In the genomic region with DNA sequence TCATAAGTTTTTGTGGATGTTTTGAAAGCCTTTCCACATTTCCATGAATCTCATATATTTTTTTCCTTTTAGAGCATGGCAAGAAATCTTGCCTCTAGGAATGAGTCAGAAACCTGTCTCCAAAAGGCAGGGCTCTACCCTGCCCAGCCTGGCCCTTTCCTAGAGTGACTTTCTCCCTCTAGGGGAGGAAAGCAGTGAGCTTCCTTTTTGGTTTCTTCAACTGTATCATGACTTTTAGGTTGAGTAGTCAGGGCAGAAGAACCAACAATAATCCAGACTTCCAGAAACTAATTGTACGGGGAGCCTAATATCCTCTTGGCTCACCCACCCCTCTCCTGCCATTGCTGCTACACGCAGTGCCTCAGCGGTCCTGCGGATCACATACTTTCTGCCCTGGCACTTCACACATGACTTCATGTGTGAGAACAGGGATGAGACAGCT, we compare ENCODE assay signal across 17 cellular contexts.
DNase-seq lines count a peak whose midpoint lies in the region; ATAC-seq, FAIRE-seq and TF ChIP-seq lines count a peak whose summit lies in the region.
"Had no signal": no experiment of that assay in that cellular context is flagged by ENCODE, and none has a peak within 500 bp of the region (broad histone marks: within the 10 kb centered on the region; RNA-seq: fewer than 3 reads in every experiment).

No MANE protein-coding gene starts in this region.

- DNase-seq in GM23248: peak; percentile 49
- peak; percentile 62 for DNase-seq in RPMI7951 (ENCODE audit: low read depth)
- peak; percentile 36 to 79 for DNase-seq in foreskin keratinocyte
- DNase-seq in pancreas: no peak
- no peak for DNase-seq in NCI-H1048 (lab: John Stamatoyannopoulos, UW)
- DNase-seq in activated CD4-positive, alpha-beta memory T cell treated with anti-CD3 and anti-CD28 coated beads, Interleukin-2, amount 10 ng/mL, durations not matched to agents 7 days and 5 days: no peak
- no peak for DNase-seq in stimulated activated CD4-positive, alpha-beta T cell treated with anti-CD3 and anti-CD28 coated beads, Interleukin-12 subunit alpha, Interleukin-12 subunit beta, amount 100 ng/mL, for 4 hours
- DNase-seq: MM.1S; NCI-H510A treated with DMSO at 0.1 percent for 48 hours; stimulated activated CD4-positive, alpha-beta T cell treated with anti-CD3 and anti-CD28 coated beads, Interleukin-4, amount 100 ng/mL, for 4 hours; stimulated activated naive CD8-positive, alpha-beta T cell treated with anti-CD3 and anti-CD28 coated beads, Interleukin-15, amount 100 ng/mL, for 72 hours had no signal

- H3K9ac ChIP-seq in GM23248: no peak overlapping the region

- H2AFZ ChIP-seq in GM23248: no peak overlapping the region

- 86 to 98% methylated on average over 4 of the region's 4 CpGs for WGBS in GM23248 (ENCODE audit: low coverage in 1 of 2, low lambda C conversion rate in 2 of 2, missing lambda C conversion rate in 2 of 2), 2 experiments
- 84 to 90% methylated on average over 4 of the region's 4 CpGs for WGBS in pancreas, 2 donors

- peaks cover 22% of the 10 kb centered on the region for H3K27me3 Mint-ChIP-seq in activated CD4-positive, alpha-beta memory T cell treated with anti-CD3 and anti-CD28 coated beads, Interleukin-2, amount 10 ng/mL, durations not matched to agents 7 days and 5 days

- no peaks in the 10 kb centered on the region for H3K36me3 Mint-ChIP-seq in activated CD4-positive, alpha-beta memory T cell treated with anti-CD3 and anti-CD28 coated beads, Interleukin-2, amount 10 ng/mL, durations not matched to agents 7 days and 5 days (ENCODE audit: low read depth)
- H3K36me3 Mint-ChIP-seq: activated naive CD8-positive, alpha-beta T cell; memory B cell had no signal

- no peak overlapping the region for H3K4me3 Mint-ChIP-seq in activated CD4-positive, alpha-beta memory T cell treated with anti-CD3 and anti-CD28 coated beads, Interleukin-2, amount 10 ng/mL, durations not matched to agents 7 days and 5 days
- H3K4me3 Mint-ChIP-seq: activated naive CD8-positive, alpha-beta T cell; memory B cell; stimulated activated naive CD8-positive, alpha-beta T cell treated with anti-CD3 and anti-CD28 coated beads, Interleukin-15, amount 100 ng/mL, for 72 hours had no signal

- H3F3A ChIP-seq in GM23248 (ENCODE audit: insufficient read depth): no peaks in the 10 kb centered on the region

- no peaks in the 10 kb centered on the region for H3K79me2 ChIP-seq in GM23248 (ENCODE audit: insufficient read depth)

- intact Hi-C loops in pancreas (cut with DNase I): no loop called here

- H3K4me1 ChIP-seq in GM23248 (ENCODE audit: insufficient read depth) (no peaks in the 10 kb centered on the region), foreskin keratinocyte (peaks cover 11% of the 10 kb centered on the region), pancreas (peaks cover 0 to 14% (median 11%) of the 10 kb centered on the region in 3 donors)
- H3K4me1 ChIP-seq: gastroesophageal sphincter, prostate gland had no signal

- H3K9me2 ChIP-seq in GM23248 (ENCODE audit: insufficient read depth): no peaks in the 10 kb centered on the region

- H3K27ac ChIP-seq in GM23248 (no peak overlapping the region), foreskin keratinocyte (no peak overlapping the region), pancreas (peak overlapping the region in 2 of 4 donors; percentile 50 to 55)
- H3K27ac ChIP-seq: coronary artery, gastroesophageal sphincter, prostate gland had no signal

- no peaks in the 10 kb centered on the region for H4K20me1 ChIP-seq in GM23248 (ENCODE audit: insufficient read depth)

- no peak for FAIRE-seq in pancreas (lab: Jason Lieb, UNC)

- peak; percentile 97 for ATAC-seq in foreskin keratinocyte
- ATAC-seq in pancreas: peak; percentile 64 to 92 (median 86)
- no peak for ATAC-seq in activated CD4-positive, CD25-positive, alpha-beta regulatory T cell treated with anti-CD3 and anti-CD28 coated beads, Interleukin-2, amount 50 U/mL, for 24 hours
- ATAC-seq: gastroesophageal sphincter; stimulated activated naive CD8-positive, alpha-beta T cell treated with anti-CD3 and anti-CD28 coated beads, Interleukin-15, amount 100 ng/mL, for 72 hours had no signal

- no peaks in the 10 kb centered on the region for H3K27me3 ChIP-seq in GM23248 (replicated peaks; ENCODE audit: insufficient read depth)
- H3K27me3 ChIP-seq in foreskin keratinocyte: peaks cover 12% of the 10 kb centered on the region
- H3K27me3 ChIP-seq in pancreas: no peaks in the 10 kb centered on the region
- H3K27me3 ChIP-seq: gastroesophageal sphincter had no signal

- H3K9me3 ChIP-seq in GM23248 (ENCODE audit: low read depth) (no peaks in the 10 kb centered on the region), pancreas (no peaks in the 10 kb centered on the region)
- H3K9me3 ChIP-seq: gastroesophageal sphincter, prostate gland had no signal

- no peak overlapping the region for H3K27ac Mint-ChIP-seq in activated CD4-positive, alpha-beta memory T cell treated with anti-CD3 and anti-CD28 coated beads, Interleukin-2, amount 10 ng/mL, durations not matched to agents 7 days and 5 days
- H3K27ac Mint-ChIP-seq: activated naive CD8-positive, alpha-beta T cell; memory B cell had no signal

- H3K36me3 ChIP-seq in GM23248 (ENCODE audit: low read depth): no peaks in the 10 kb centered on the region
- H3K36me3 ChIP-seq in pancreas: no peaks in the 10 kb centered on the region
- H3K36me3 ChIP-seq: gastroesophageal sphincter, prostate gland had no signal

- H3K4me2 ChIP-seq in GM23248 (ENCODE audit: unreplicated experiment): no peak overlapping the region

- no peaks in the 10 kb centered on the region for H3K9me3 Mint-ChIP-seq in activated CD4-positive, alpha-beta memory T cell treated with anti-CD3 and anti-CD28 coated beads, Interleukin-2, amount 10 ng/mL, durations not matched to agents 7 days and 5 days
- H3K9me3 Mint-ChIP-seq: memory B cell; stimulated activated naive CD8-positive, alpha-beta T cell treated with anti-CD3 and anti-CD28 coated beads, Interleukin-15, amount 100 ng/mL, for 72 hours had no signal

- no peaks in the 10 kb centered on the region for H3K4me1 Mint-ChIP-seq in activated CD4-positive, alpha-beta memory T cell treated with anti-CD3 and anti-CD28 coated beads, Interleukin-2, amount 10 ng/mL, durations not matched to agents 7 days and 5 days
- H3K4me1 Mint-ChIP-seq: memory B cell; stimulated activated naive CD8-positive, alpha-beta T cell treated with anti-CD3 and anti-CD28 coated beads, Interleukin-15, amount 100 ng/mL, for 72 hours had no signal

- H3K4me3 ChIP-seq in GM23248 (no peak overlapping the region), pancreas (no peak overlapping the region)
- H3K4me3 ChIP-seq: coronary artery, gastroesophageal sphincter, prostate gland had no signal

- TF ChIP-seq CTCF in foreskin keratinocyte (conservative IDR thresholded peaks at IDR 0.05) (peak; percentile 62), pancreas (IDR thresholded peaks at IDR 0.05) (no peak)

- CTCF ChIA-PET in activated CD4-positive, alpha-beta memory T cell treated with anti-CD3 and anti-CD28 coated beads, Interleukin-2, amount 10 ng/mL, durations not matched to agents 7 days and 5 days (lab: Charles Lee): no interaction called here

- in situ Hi-C loops in GM23248 (cut with MboI): no loop called here

- POLR2A ChIA-PET in activated CD4-positive, alpha-beta memory T cell treated with anti-CD3 and anti-CD28 coated beads, Interleukin-2, amount 10 ng/mL, durations not matched to agents 7 days and 5 days (lab: Charles Lee): no interaction called here

Comparison
In these comparisons a context has a peak if more than half of its experiments do, and no peak if none do; other contexts are left out.
1. DNase-seq: peak in GM23248 (single experiment), RPMI7951 (single experiment) and foreskin keratinocyte (2 of 2); none in pancreas (0 of 6), NCI-H1048 (single experiment), activated CD4-positive, alpha-beta memory T cell treated with anti-CD3 and anti-CD28 coated beads, Interleukin-2, amount 10 ng/mL, durations not matched to agents 7 days and 5 days (single experiment) and stimulated activated CD4-positive, alpha-beta T cell treated with anti-CD3 and anti-CD28 coated beads, Interleukin-12 subunit alpha, Interleukin-12 subunit beta, amount 100 ng/mL, for 4 hours (single experiment).
2. ATAC-seq: peak in foreskin keratinocyte (single experiment) and pancreas (4 of 4); none in activated CD4-positive, CD25-positive, alpha-beta regulatory T cell treated with anti-CD3 and anti-CD28 coated beads, Interleukin-2, amount 50 U/mL, for 24 hours (0 of 2).